ENCODE assay signal across 8 cellular contexts in the genomic region with DNA sequence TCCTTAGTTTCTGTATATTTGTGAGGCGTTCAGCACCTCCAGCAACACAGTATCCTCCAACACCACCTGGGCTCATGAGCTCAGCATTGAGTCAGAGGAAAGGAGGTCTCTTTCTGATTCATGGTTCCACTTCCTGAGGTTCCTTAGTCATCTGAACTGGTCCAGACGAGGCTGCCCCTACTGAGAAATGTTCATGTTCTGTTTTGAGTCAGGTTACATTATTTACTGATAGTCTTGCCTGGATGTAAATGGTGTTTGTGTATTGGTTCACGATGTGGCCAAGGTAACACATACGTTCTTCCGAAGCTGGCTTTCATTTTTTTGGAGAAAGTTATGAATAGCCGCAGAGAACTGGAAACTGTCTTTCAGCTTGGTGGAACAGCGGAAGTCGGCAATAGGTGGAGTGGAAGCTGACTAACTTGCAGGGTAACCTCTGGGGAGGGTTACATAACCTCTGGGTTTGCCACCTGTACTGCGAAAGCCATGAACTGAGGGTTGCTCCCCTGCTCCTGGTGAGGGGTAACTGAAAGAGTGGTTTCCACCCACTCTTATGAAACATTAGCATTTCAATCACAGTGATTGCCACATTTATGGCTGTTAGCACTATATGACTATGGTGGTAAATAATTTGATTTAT. TPM values are rescaled to one million over a fixed set of nuclear protein-coding genes. Genes with fewer than 3 reads are reported as not detected.
DNase-seq lines count a peak whose midpoint lies in the region; ATAC-seq and TF ChIP-seq lines count a peak whose summit lies in the region.

No MANE protein-coding gene starts in this region.

- H3K36me3 Mint-ChIP-seq in T-helper 2 cell treated with Interferon-gamma antibody and Interleukin-4, amounts not matched to agents 5 μg/mL and 100 μg/mL, for 36 hours (ENCODE audit: low read depth): no peaks in the 10 kb centered on the region

- peaks cover 27% of the 10 kb centered on the region for H3K4me1 Mint-ChIP-seq in T-helper 2 cell treated with Interferon-gamma antibody and Interleukin-4, amounts not matched to agents 5 μg/mL and 100 μg/mL, for 36 hours (ENCODE audit: low read depth)

- H3K4me2 ChIP-seq in mammary epithelial cell (ENCODE audit: insufficient read depth, low read depth, low read length): peak overlapping the region; percentile 61

- no peak for TF ChIP-seq CTCF in mammary epithelial cell (conservative IDR thresholded peaks at IDR 0.05 in 1 of 2, IDR thresholded peaks at IDR 0.05 in 1 of 2; ENCODE audit: extremely low read depth in 1 of 2, insufficient read depth in 1 of 2, low read depth in 1 of 2, low read length in 2 of 2)

- H3K36me3 ChIP-seq in mammary epithelial cell (ENCODE audit: insufficient read depth, low read length): no peaks in the 10 kb centered on the region

- peaks cover 19% of the 10 kb centered on the region for H3K27me3 Mint-ChIP-seq in T-helper 2 cell treated with Interferon-gamma antibody and Interleukin-4, amounts not matched to agents 5 μg/mL and 100 μg/mL, for 36 hours (ENCODE audit: low read depth)

- H3K9ac ChIP-seq in mammary epithelial cell (ENCODE audit: insufficient read depth, low read length): peak overlapping the region; percentile 93

- WGBS in mammary epithelial cell (ENCODE audit: low coverage, missing lambda C conversion rate): 3% methylated on average over 9 of the region's 9 CpGs

- no peaks in the 10 kb centered on the region for H3K79me2 ChIP-seq in mammary epithelial cell (ENCODE audit: insufficient read depth, low read length)

- no peaks in the 10 kb centered on the region for H3K9me3 ChIP-seq in mammary epithelial cell (replicated peaks; ENCODE audit: insufficient read depth, low read length)

- H3K4me3 Mint-ChIP-seq in T-helper 2 cell treated with Interferon-gamma antibody and Interleukin-4, amounts not matched to agents 5 μg/mL and 100 μg/mL, for 36 hours: peak overlapping the region; percentile 69

- H3K27me3 ChIP-seq in mammary epithelial cell (ENCODE audit: insufficient read depth, low read length): no peaks in the 10 kb centered on the region

- no peaks in the 10 kb centered on the region for H4K20me1 ChIP-seq in mammary epithelial cell (ENCODE audit: insufficient read depth, low read length)

- H2AFZ ChIP-seq in mammary epithelial cell (ENCODE audit: low read depth, low read length): peak overlapping the region; percentile 68

- peak overlapping the region; percentile 100 for H3K27ac ChIP-seq in mammary epithelial cell (ENCODE audit: insufficient read depth, low read depth, low read length)

- no TSS peak for BruUV-seq in mammary epithelial cell (replicated peaks; lab: Mats Ljungman, UMichigan)

- intact Hi-C loops in mammary epithelial cell (cut with micrococcal nuclease): loop anchor here (1.0 to 10.0 kb wide), 4 partner anchors 75 to 363 kb away; no protein-coding TSS in a partner anchor

- CTCF ChIA-PET in mammary epithelial cell (lab: Charles Lee; ENCODE audit: low non-redundant PET): interaction anchor here (0.5 to 0.7 kb wide), 6 partner anchors 79 to 1141 kb away, joined by 3 to 9 read pairs (median 4); no protein-coding TSS in a partner anchor

- dilution Hi-C loops in mammary epithelial cell (cut with HindIII; ENCODE audit: low sequenced_read_pairs): no loop called here

- peak overlapping the region; percentile 14 to 35 (median 33) for H3K4me3 ChIP-seq in mammary epithelial cell (replicated peaks in 1 of 3; ENCODE audit: insufficient read depth in 1 of 3, low read depth in 2 of 3, low read length in 3 of 3)

- H3K9me3 Mint-ChIP-seq in T-helper 2 cell treated with Interferon-gamma antibody and Interleukin-4, amounts not matched to agents 5 μg/mL and 100 μg/mL, for 36 hours: no peaks in the 10 kb centered on the region

- H3K27ac Mint-ChIP-seq in T-helper 2 cell treated with Interferon-gamma antibody and Interleukin-4, amounts not matched to agents 5 μg/mL and 100 μg/mL, for 36 hours: peak overlapping the region; percentile 39

- peak; percentile 50 for ATAC-seq in GM19372 (IDR thresholded peaks at IDR 0.05; ENCODE audit: low read depth, unreplicated experiment)
- peak; percentile 74 for ATAC-seq in HG03175 (IDR thresholded peaks at IDR 0.05; ENCODE audit: unreplicated experiment)

- in situ Hi-C loops in mammary epithelial cell (cut with MboI; ENCODE audit: low sequenced_read_pairs in 2 of 2): no loop called here

- peaks cover 26% of the 10 kb centered on the region for H3K4me1 ChIP-seq in mammary epithelial cell (ENCODE audit: insufficient read depth, low read length)

- peak; percentile 77 for DNase-seq in T-helper 2 cell treated with Interferon-gamma antibody and Interleukin-4, amounts not matched to agents 5 μg/mL and 100 μg/mL, for 36 hours (ENCODE audit: low spot score)
- DNase-seq in mammary epithelial cell: peak; percentile 98
- peak; percentile 43 to 79 for DNase-seq in stimulated activated CD4-positive, alpha-beta T cell treated with anti-CD3 and anti-CD28 coated beads, Interleukin-4, amount 100 ng/mL, for 4 hours
- no peak for DNase-seq in DMS153 (lab: John Stamatoyannopoulos, UW)
- no peak for DNase-seq in NCI-H1436 treated with DMSO at 0.1 percent for 48 hours (lab: John Stamatoyannopoulos, UW)
- no peak for DNase-seq in HuH-7.5 (ENCODE audit: low spot score)

RNA-seq across cellular contexts. Expression of a gene that starts 42.2 kb away (rescaled TPM):
- total RNA-seq in mammary epithelial cell: not detected
- 0.28 TPM for polyA plus RNA-seq in mammary epithelial cell
- polyA minus RNA-seq in mammary epithelial cell: not detected

RNA-seq across cellular contexts. Expression of a gene that starts 42.2 kb away (rescaled TPM):
- 10 to 100 TPM; 35.0 to 40.3 TPM for total RNA-seq in mammary epithelial cell
- 21.3 TPM for polyA plus RNA-seq in mammary epithelial cell
- 35.2 TPM for polyA minus RNA-seq in mammary epithelial cell

Comparison
In these comparisons a context has a peak if more than half of its experiments do, and no peak if none do; other contexts are left out.
1. DNase-seq: peak in T-helper 2 cell treated with Interferon-gamma antibody and Interleukin-4, amounts not matched to agents 5 μg/mL and 100 μg/mL, for 36 hours (single experiment), mammary epithelial cell (single experiment) and stimulated activated CD4-positive, alpha-beta T cell treated with anti-CD3 and anti-CD28 coated beads, Interleukin-4, amount 100 ng/mL, for 4 hours (2 of 2); none in DMS153 (single experiment), NCI-H1436 treated with DMSO at 0.1 percent for 48 hours (single experiment) and HuH-7.5 (single experiment).